12 cellular contexts compared by ENCODE assay signal in the genomic region with DNA sequence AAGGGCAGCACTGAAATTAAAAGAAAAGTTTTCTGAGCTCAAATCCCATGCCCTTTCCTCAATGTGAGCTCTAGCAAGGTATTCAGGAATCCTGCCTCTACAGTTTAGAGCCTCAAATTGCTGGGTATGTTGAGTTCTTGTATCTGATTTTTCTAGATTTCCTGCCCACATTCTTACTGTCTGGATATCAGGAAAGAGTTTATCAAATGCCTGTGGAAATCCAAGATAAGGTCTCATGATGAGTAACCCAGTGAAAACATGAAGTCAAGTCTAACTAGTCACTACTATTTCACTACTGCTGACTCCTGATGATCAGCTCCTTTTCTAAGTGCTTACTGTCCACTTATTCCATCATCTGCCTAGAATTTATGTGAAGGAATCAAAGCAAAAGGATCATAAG. TPM values are rescaled to one million over a fixed set of nuclear protein-coding genes. Genes with fewer than 3 reads are reported as not detected.
DNase-seq lines count a peak whose midpoint lies in the region; TF ChIP-seq lines count a peak whose summit lies in the region.
"Had no signal": no experiment of that assay in that cellular context is flagged by ENCODE, and none has a peak within 500 bp of the region (broad histone marks: within the 10 kb centered on the region; RNA-seq: fewer than 3 reads in every experiment).

No MANE protein-coding gene starts in this region.

- H3K4me3 ChIP-seq in AG04449 (ENCODE audit: low read depth, low read length) (no peak overlapping the region), cardiac fibroblast (replicated peaks in 1 of 2; ENCODE audit: low read depth in 2 of 2, low read length in 2 of 2) (no peak overlapping the region), mesodermal cell (ENCODE audit: extremely low read depth, insufficient read depth, low read length, poor library complexity, severe bottlenecking) (no peak overlapping the region)
- H3K4me3 ChIP-seq: uterus had no signal

- H3K36me3 ChIP-seq in mesodermal cell (ENCODE audit: control insufficient read depth, insufficient read depth, low read length) = peaks cover 9% of the 10 kb centered on the region
- H3K36me3 ChIP-seq: uterus had no signal

- TF ChIP-seq CTCF in AG04449 (IDR thresholded peaks at IDR 0.05; ENCODE audit: insufficient read depth, low read length, missing control alignments) (peak; percentile 31), cardiac fibroblast (IDR thresholded peaks at IDR 0.05; ENCODE audit: low read depth, low read length) (peak; percentile 9)

- CTCF ChIA-PET in AG04449 (lab: Yijun Ruan, JAX) = interaction anchor here (0.9 to 10.4 kb wide), 8 partner anchors 10 to 157 kb away, joined by 3 to 91 read pairs (median 6); a partner anchor contains a TSS

- peak; percentile 37 for DNase-seq in AG04449 (ENCODE audit: low read depth, low spot score)
- peak; percentile 34 for DNase-seq in HS-27A (ENCODE audit: low read depth)
- DNase-seq in cardiac fibroblast (ENCODE audit: low read depth in 2 of 2) = peak; percentile 47 to 54
- DNase-seq in stimulated activated CD4-positive, alpha-beta T cell treated with anti-CD3 and anti-CD28 coated beads, Interleukin-12 subunit alpha, Interleukin-12 subunit beta, amount 100 ng/mL, for 4 hours = no peak
- DNase-seq in AML-193 (lab: John Stamatoyannopoulos, UW) = no peak
- no peak for DNase-seq in GM19238 (ENCODE audit: insufficient read length, low spot score)
- DNase-seq in effector CD4-positive, alpha-beta T cell = no peak
- DNase-seq: activated CD4-positive, alpha-beta T cell treated with anti-CD3 and anti-CD28 coated beads for 36 hours; NK-92 treated with Interleukin-12 subunit alpha and Interleukin-12 subunit beta, amount 100 ng/mL, for 24 hours; uterus had no signal

- H3K9me3 ChIP-seq in mesodermal cell (ENCODE audit: control insufficient read depth, low read length) = no peaks in the 10 kb centered on the region
- H3K9me3 ChIP-seq: uterus had no signal

- H3K4me1 ChIP-seq in mesodermal cell (ENCODE audit: control insufficient read depth, insufficient read depth, low read length, poor library complexity, severe bottlenecking) = peaks cover 82% of the 10 kb centered on the region
- H3K4me1 ChIP-seq: uterus had no signal

- peak overlapping the region; percentile 75 for H3K27ac ChIP-seq in mesodermal cell (ENCODE audit: low read depth, low read length, severe bottlenecking)
- H3K27ac ChIP-seq: C4-2B, uterus had no signal

- POLR2A ChIA-PET in AG04449 (lab: Yijun Ruan, JAX) = interaction anchor here (0.6 to 0.9 kb wide), 4 partner anchors 9 to 694 kb away, joined by 3 to 6 read pairs (median 3); no protein-coding TSS in a partner anchor

RNA-seq across cellular contexts. Expression of a gene that starts 29.8 kb away (rescaled TPM):
- polyA plus RNA-seq in mesodermal cell (2013, experiment 1 of 2) = 36.4 TPM
- 33.4 TPM for polyA plus RNA-seq in mesodermal cell (2013, experiment 2 of 2)

RNA-seq across cellular contexts. Expression of a gene that starts 50.4 kb away (rescaled TPM):
- polyA plus RNA-seq in mesodermal cell (2013, experiment 1 of 2) = 15.9 TPM
- polyA plus RNA-seq in mesodermal cell (2013, experiment 2 of 2) = 13.4 TPM

Comparison
In these comparisons a context has a peak if more than half of its experiments do, and no peak if none do; other contexts are left out.
1. DNase-seq: peak in AG04449 (single experiment), HS-27A (single experiment) and cardiac fibroblast (2 of 2); none in stimulated activated CD4-positive, alpha-beta T cell treated with anti-CD3 and anti-CD28 coated beads, Interleukin-12 subunit alpha, Interleukin-12 subunit beta, amount 100 ng/mL, for 4 hours (single experiment), AML-193 (0 of 2), GM19238 (single experiment) and effector CD4-positive, alpha-beta T cell (single experiment).